8 cellular contexts compared by ENCODE assay signal in genomic region chr2:241036397-241036963, GRCh38. TPM values are rescaled to one million over a fixed set of nuclear protein-coding genes. Genes with fewer than 3 reads are reported as not detected.
DNase-seq lines count a peak whose midpoint lies in the region; ATAC-seq, FAIRE-seq and TF ChIP-seq lines count a peak whose summit lies in the region.

No MANE protein-coding gene starts in this region.

- no TSS peak for BruUV-seq in GM12878 (replicated peaks; lab: Mats Ljungman, UMichigan)

- FAIRE-seq in GM12878 (lab: Jason Lieb, UNC) (peak; percentile 57), HTR-8/SVneo (lab: Jason Lieb, UNC) (no peak)

- H3K4me2 ChIP-seq in GM12878 (ENCODE audit: control insufficient read depth, insufficient read depth), result peak overlapping the region; percentile 98

- WGBS in GM12878 (ENCODE audit: insufficient coverage, insufficient replicate concordance, low lambda C conversion rate, missing lambda C conversion rate), result 1% methylated on average over 32 of the region's 36 CpGs

- 0 out of 4 replicates have a peak, but pooled peaks of 1 of the 2 experiments have one; percentile 23 for TF ChIP-seq EP300 in GM12878 (IDR thresholded peaks at IDR 0.05; ENCODE audit: borderline replicate concordance in 1 of 2, control insufficient read depth in 1 of 2, low read depth in 2 of 2, low read length in 2 of 2)

- CTCF ChIA-PET in GM12878 (lab: Yijun Ruan, JAX), result no interaction called here

- no peak for TF ChIP-seq POLR2A in GM12878 (IDR thresholded peaks at IDR 0.05; ENCODE audit: low read depth, low read length)

- POLR2A ChIA-PET in GM12878 (lab: Charles Lee), result no interaction called here

- no peaks in the 10 kb centered on the region for H3K79me2 ChIP-seq in GM12878 (ENCODE audit: control insufficient read depth, insufficient read depth, low read length)

- SMC1A ChIA-PET in GM12878 (lab: Charles Lee; ENCODE audit: uncharacterized antibody, unreplicated experiment), result no interaction called here

- ATAC-seq in GM18498 (IDR thresholded peaks at IDR 0.05; ENCODE audit: unreplicated experiment) (peak; percentile 83), HG02759 (IDR thresholded peaks at IDR 0.05; ENCODE audit: unreplicated experiment) (peak; percentile 85), GM12878 (peak; percentile 85), left lung (peak; percentile 83)
- ATAC-seq in stimulated activated naive B cell treated with anti-CD40 and anti-IgM and Interleukin-4, amounts not matched to agents 10 μg/mL and 1 μg/mL and 100 μg/mL, for 72 hours (replicated peaks), result peak; percentile 86 to 88

- H3K27ac ChIP-seq in GM12878 (ENCODE audit: control insufficient read depth, insufficient read depth) (no peak overlapping the region), left lung (no peak overlapping the region)

- TF ChIP-seq CTCF in GM12878 (IDR thresholded peaks at IDR 0.05 in 2 of 3, conservative IDR thresholded peaks at IDR 0.05 in 1 of 3; ENCODE audit: control insufficient read depth in 2 of 3, extremely low read depth in 1 of 3, insufficient read depth in 1 of 3, low read depth in 3 of 3, low read length in 3 of 3), result no peak
- TF ChIP-seq CTCF in left lung (IDR thresholded peaks at IDR 0.05), result no peak

- H3K4me1 ChIP-seq in GM12878 (ENCODE audit: control insufficient read depth, insufficient read depth, low read length), result peaks cover 42% of the 10 kb centered on the region
- peaks cover under 1 to 9% of the 10 kb centered on the region in 2 donors for H3K4me1 ChIP-seq in left lung

- peak overlapping the region; percentile 86 for H3K27ac Mint-ChIP-seq in stimulated activated naive B cell treated with anti-CD40 and anti-IgM and Interleukin-4, amounts not matched to agents 10 μg/mL and 1 μg/mL and 100 μg/mL, for 72 hours

- no peaks in the 10 kb centered on the region for H3K9me3 Mint-ChIP-seq in stimulated activated naive B cell treated with anti-CD40 and anti-IgM and Interleukin-4, amounts not matched to agents 10 μg/mL and 1 μg/mL and 100 μg/mL, for 72 hours

- H3K27me3 ChIP-seq in GM12878 (replicated peaks in 1 of 2; ENCODE audit: control insufficient read depth in 2 of 2, insufficient read depth in 2 of 2, low read length in 1 of 2) (peaks cover 0 to 2% of the 10 kb centered on the region in 2 experiments; a peak in 1 of 4 replicates), left lung (peaks cover 0 to 11% of the 10 kb centered on the region in 2 donors)

- H3K36me3 ChIP-seq in GM12878 (ENCODE audit: control insufficient read depth in 2 of 2, insufficient read depth in 2 of 2, low read length in 1 of 2), result no peaks in the 10 kb centered on the region
- peaks cover 0 to 20% of the 10 kb centered on the region in 2 donors for H3K36me3 ChIP-seq in left lung

- peaks cover 31 to 55% of the 10 kb centered on the region in 2 donors for H3K4me1 Mint-ChIP-seq in stimulated activated naive B cell treated with anti-CD40 and anti-IgM and Interleukin-4, amounts not matched to agents 10 μg/mL and 1 μg/mL and 100 μg/mL, for 72 hours

- H3K36me3 Mint-ChIP-seq in stimulated activated naive B cell treated with anti-CD40 and anti-IgM and Interleukin-4, amounts not matched to agents 10 μg/mL and 1 μg/mL and 100 μg/mL, for 72 hours, result peaks cover 0 to 5% of the 10 kb centered on the region in 2 donors

- in situ Hi-C loops in GM12878 (cut with MboI), result no loop called here

- H3K4me3 Mint-ChIP-seq in stimulated activated naive B cell treated with anti-CD40 and anti-IgM and Interleukin-4, amounts not matched to agents 10 μg/mL and 1 μg/mL and 100 μg/mL, for 72 hours, result peak overlapping the region; percentile 82 to 86

- TF ChIP-seq RAD21 in GM12878 (IDR thresholded peaks at IDR 0.05; ENCODE audit: insufficient read depth, low read depth, low read length), result no peak

- H4K20me1 ChIP-seq in GM12878 (ENCODE audit: control insufficient read depth, insufficient read depth), result no peaks in the 10 kb centered on the region

- intact Hi-C loops in GM12878 (cut with micrococcal nuclease; ENCODE audit: unreplicated experiment), result no loop called here
- intact Hi-C loops in left lung (cut with DNase I), result no loop called here

- DNase-seq in RKO (ENCODE audit: low spot score) (peak; percentile 63), GM12878 (ENCODE audit: low read depth, low spot score) (peak; percentile 44), left lung (peak; percentile 63 to 85), HTR-8/SVneo (ENCODE audit: insufficient read length, low spot score) (no peak), Ammon's horn (ENCODE audit: low spot score) (no peak)
- DNase-seq in stimulated activated naive B cell treated with anti-CD40 and anti-IgM and Interleukin-4, amounts not matched to agents 10 μg/mL and 1 μg/mL and 100 μg/mL, for 72 hours, result peak; percentile 69

- no peaks in the 10 kb centered on the region for H3K9me3 ChIP-seq in GM12878 (replicated peaks; ENCODE audit: control insufficient read depth, insufficient read depth, low read length)
- H3K9me3 ChIP-seq in left lung, result no peaks in the 10 kb centered on the region

- H3K27me3 Mint-ChIP-seq in stimulated activated naive B cell treated with anti-CD40 and anti-IgM and Interleukin-4, amounts not matched to agents 10 μg/mL and 1 μg/mL and 100 μg/mL, for 72 hours, result peaks cover 0 to 3% of the 10 kb centered on the region in 2 donors

- H3K9ac ChIP-seq in GM12878 (ENCODE audit: control insufficient read depth, insufficient read depth, low read length), result no peak overlapping the region; the same call in 1 of the 2 replicates

- H3K4me3 ChIP-seq in GM12878 (peak overlapping the region; percentile 60), left lung (peak overlapping the region; percentile 11 to 34)

- peak overlapping the region; percentile 49 for H2AFZ ChIP-seq in GM12878 (ENCODE audit: control insufficient read depth, low read depth, low read length)

- RAD21 ChIA-PET in GM12878 (lab: Charles Lee; ENCODE audit: unreplicated experiment), result no interaction called here

TF ChIP-seq in GM12878, 131 proteins besides CTCF, POLR2A, EP300 and RAD21 (continues in another document):
- TF ChIP-seq KAT2A (conservative IDR thresholded peaks at IDR 0.05; ENCODE audit: control insufficient read depth, low read depth, low read length) (no peak), SREBF1 (IDR thresholded peaks at IDR 0.05; ENCODE audit: low read length) (no peak), ATF2 (IDR thresholded peaks at IDR 0.05; ENCODE audit: low read length) (no peak), MTA2 (IDR thresholded peaks at IDR 0.05; ENCODE audit: low read depth) (no peak), YBX1 (IDR thresholded peaks at IDR 0.05) (no peak), TARDBP (IDR thresholded peaks at IDR 0.05; ENCODE audit: borderline replicate concordance) (no peak), SMARCA5 (IDR thresholded peaks at IDR 0.05) (peak; percentile 84), USF1 (IDR thresholded peaks at IDR 0.05; ENCODE audit: borderline replicate concordance, extremely low read length, insufficient read depth, low read depth, low read length) (no peak)

RNA-seq across cellular contexts. Expression of gene SNED1, which starts 38.1 kb away (rescaled TPM):
- 70.4 and 84.1 TPM in 2 replicates for total RNA-seq in GM12878 (2013; cell fraction: nucleolus; rRNA removed)
- total RNA-seq in GM12878 (2014; rRNA removed), result 4.4 and 7.6 TPM in 2 replicates
- total RNA-seq in GM12878 (2014; rRNA removed; fragmentation: Illumina TruSeq; extraction: Trizol), result 3.4 TPM in 2 replicates
- total RNA-seq in GM12878 (2021), result 5.5 and 7.3 TPM in 2 replicates
- 0.97 TPM for polyA plus RNA-seq in GM12878 (2011; ENCODE audit: low read depth)
- 3.6 and 4.4 TPM in 2 replicates for polyA plus RNA-seq in GM12878 (2011; rRNA removed)
- 4.7 and 6.9 TPM in 2 replicates for polyA plus RNA-seq in GM12878 (2011; cell fraction: cytosol; rRNA removed)
- polyA plus RNA-seq in GM12878 (2011; cell fraction: nucleus; rRNA removed), result 24.3 and 25.9 TPM in 2 replicates
- 1.3 and 1.4 TPM in 2 replicates for polyA plus RNA-seq in GM12878 (2012)
- polyA plus RNA-seq in GM12878 (2014; fragmentation: Illumina TruSeq; extraction: Trizol), result 0.17 and 1.3 TPM in 2 replicates
- under 1 TPM; 0.05 to 0.18 TPM for polyA plus RNA-seq in GM12878 (2014; fragmentation: Nextera tagmentation; extraction: Ambion mirVana)
- 6.5 and 8.4 TPM in 2 replicates for polyA plus RNA-seq in GM12878 (2014; rRNA removed)
- 1 to 10 TPM; 1.7 to 2.5 TPM for polyA plus RNA-seq in GM12878 (2016; fragmentation: Nextera tagmentation; extraction: Ambion mirVana)
- 4.2 and 15.9 TPM in 2 replicates for polyA minus RNA-seq in GM12878 (2011; rRNA and poly(A)+ RNA removed)
- polyA minus RNA-seq in GM12878 (2011; cell fraction: cytosol; rRNA and poly(A)+ RNA removed), result 1.1 and 3.3 TPM in 2 replicates
- 14.7 and 21.0 TPM in 2 replicates for polyA minus RNA-seq in GM12878 (2011; cell fraction: nucleus; rRNA and poly(A)+ RNA removed)
- 10 to 100 TPM; 36.4 to 48.2 TPM for total RNA-seq in left lung

Comparison
In these comparisons a context has a peak if more than half of its experiments do, and no peak if none do; other contexts are left out.
1. DNase-seq: peak in RKO (single experiment), GM12878 (single experiment), left lung (2 of 2) and stimulated activated naive B cell treated with anti-CD40 and anti-IgM and Interleukin-4, amounts not matched to agents 10 μg/mL and 1 μg/mL and 100 μg/mL, for 72 hours (single experiment); none in HTR-8/SVneo (single experiment) and Ammon's horn (single experiment).
2. Peak in every context shown above with its lines, with median percentiles within 50 percentile points of each other: ATAC-seq.